Comparison of ENCODE assay signal across 10 cellular contexts in genomic region chr2:165634855-165635254, GRCh38.
DNase-seq lines count a peak whose midpoint lies in the region; FAIRE-seq and TF ChIP-seq lines count a peak whose summit lies in the region.
"Had no signal": no experiment of that assay in that cellular context is flagged by ENCODE, and none has a peak within 500 bp of the region (broad histone marks: within the 10 kb centered on the region; RNA-seq: fewer than 3 reads in every experiment).

No MANE protein-coding gene starts in this region.

- DNase-seq in GM03348 (ENCODE audit: low spot score) (peak; percentile 12), NCI-H748 treated with DMSO at 0.1 percent for 48 hours (lab: John Stamatoyannopoulos, UW) (peak; percentile 61), fibroblast of villous mesenchyme (ENCODE audit: low read depth) (peak; percentile 28), nucleus accumbens (lab: John Stamatoyannopoulos, UW) (peak in 55 of 56 donors; percentile 13 to 92 (median 76)), DMS53 (lab: John Stamatoyannopoulos, UW) (no peak), RCC 7860 (ENCODE audit: low spot score) (no peak), HPDE6-E6E7 (ENCODE audit: extremely low spot score) (no peak)
- no peak for DNase-seq in stimulated activated CD4-positive, alpha-beta T cell treated with anti-CD3 and anti-CD28 coated beads, Interleukin-4, amount 100 ng/mL, for 1 hour
- DNase-seq: stimulated activated naive B cell treated with anti-CD40 and anti-IgM and Interleukin-4, amounts not matched to agents 10 μg/mL and 1 μg/mL and 100 μg/mL, for 72 hours had no signal

- TF ChIP-seq CTCF in fibroblast of villous mesenchyme (IDR thresholded peaks at IDR 0.05; ENCODE audit: insufficient read depth, low read depth, low read length), result no peak

- no peak for FAIRE-seq in RCC 7860 (lab: Jason Lieb, UNC)
- FAIRE-seq: keratinocyte had no signal

- no peak overlapping the region for H3K4me3 ChIP-seq in fibroblast of villous mesenchyme (ENCODE audit: low read depth, low read length)

Comparison
In these comparisons a context has a peak if more than half of its experiments do, and no peak if none do; other contexts are left out.
1. DNase-seq: peak in GM03348 (single experiment), NCI-H748 treated with DMSO at 0.1 percent for 48 hours (single experiment), fibroblast of villous mesenchyme (single experiment) and nucleus accumbens (55 of 56); none in DMS53 (single experiment), stimulated activated CD4-positive, alpha-beta T cell treated with anti-CD3 and anti-CD28 coated beads, Interleukin-4, amount 100 ng/mL, for 1 hour (single experiment), RCC 7860 (single experiment) and HPDE6-E6E7 (single experiment).